In genomic region chr10:61825617-61826016, GRCh38 we compare ENCODE assay signal across 19 cellular contexts.
"Had no signal": no experiment of that assay in that cellular context is flagged by ENCODE, and none has a peak within 500 bp of the region (broad histone marks: within the 10 kb centered on the region; RNA-seq: fewer than 3 reads in every experiment).

No MANE protein-coding gene starts in this region.

- H3K27me3 Mint-ChIP-seq: naive thymus-derived CD4-positive, alpha-beta T cell had no signal

- H3K36me3 ChIP-seq: colonic mucosa, esophagus squamous epithelium, gastroesophageal sphincter, left ventricle myocardium inferior, ovary, right atrium auricular region, sigmoid colon, upper lobe of left lung, vagina had no signal

- DNase-seq: colonic mucosa; dermis blood vessel endothelial cell; esophagus squamous epithelium; foreskin fibroblast; glutamatergic neuron; left ventricle myocardium inferior; mesendoderm; naive thymus-derived CD4-positive, alpha-beta T cell; nephron progenitor cell; ovary; sigmoid colon; small intestine; stimulated activated CD4-positive, alpha-beta T cell treated with anti-CD3 and anti-CD28 coated beads, Interleukin-12 subunit alpha, Interleukin-12 subunit beta, amount 100 ng/mL, for 4 hours; stimulated activated naive CD4-positive, alpha-beta T cell treated with Interleukin-2 at 50 U/mL for 16 hours; upper lobe of left lung had no signal

- H3K27ac Mint-ChIP-seq: naive thymus-derived CD4-positive, alpha-beta T cell; nephron progenitor cell had no signal

- ATAC-seq: gastroesophageal sphincter; naive thymus-derived CD4-positive, alpha-beta T cell had no signal

- H3K4me3 Mint-ChIP-seq: naive thymus-derived CD4-positive, alpha-beta T cell; nephron progenitor cell had no signal

- H3K9me3 Mint-ChIP-seq: nephron progenitor cell had no signal

- H3K27me3 ChIP-seq: colonic mucosa, esophagus squamous epithelium, gastroesophageal sphincter, ovary, right atrium auricular region, sigmoid colon, upper lobe of left lung, vagina had no signal

- H3K9me3 ChIP-seq: colonic mucosa, esophagus squamous epithelium, gastroesophageal sphincter, left ventricle myocardium inferior, ovary, right atrium auricular region, sigmoid colon, upper lobe of left lung, vagina had no signal

- H3K27ac ChIP-seq: colonic mucosa, esophagus squamous epithelium, gastroesophageal sphincter, left ventricle myocardium inferior, ovary, right atrium auricular region, sigmoid colon, vagina had no signal

- H3K4me1 ChIP-seq: colonic mucosa, right atrium auricular region, sigmoid colon, vagina had no signal

- H3K4me3 ChIP-seq: colonic mucosa, esophagus squamous epithelium, gastroesophageal sphincter, left ventricle myocardium inferior, ovary, right atrium auricular region, sigmoid colon, upper lobe of left lung, vagina had no signal

- FAIRE-seq: keratinocyte, small intestine had no signal
